In genomic region chr4:105551968-105552746, GRCh38 we compare ENCODE assay signal across 1 cellular context.
TF ChIP-seq lines count a peak whose summit lies in the region.

Gene ARHGEF38, plus strand, starts transcription at chr4:105552620. Its CDS starts 146 bp downstream, at chr4:105552766.

TF ChIP-seq in IMR-90, 13 proteins besides CTCF, POLR2A, EP300 and RAD21 (continued from another document):
- TF ChIP-seq ELK1 (IDR thresholded peaks at IDR 0.05; ENCODE audit: borderline replicate concordance, low read depth, low read length) = no peak
- no peak for TF ChIP-seq MAZ (IDR thresholded peaks at IDR 0.05; ENCODE audit: borderline replicate concordance, low read depth, low read length)
